ENCODE assay signal across 1 cellular context in genomic region chr15:63350178-63350621, GRCh38.
TF ChIP-seq lines count a peak whose summit lies in the region.

No MANE protein-coding gene starts in this region.

TF ChIP-seq in K562, 482 proteins besides CTCF, POLR2A, EP300 and RAD21 (continued from another document and continues in another):
- TF ChIP-seq RBM34 (IDR thresholded peaks at IDR 0.05; ENCODE audit: borderline replicate concordance, insufficient read depth, low read length) (no peak), ZNF639 (CRISPR knock-in tag; conservative IDR thresholded peaks at IDR 0.05 in 1 of 2, IDR thresholded peaks at IDR 0.05 in 1 of 2) (0 out of 4 replicates have a peak, but pooled peaks of 1 of the 2 experiments have one; percentile 31), CLOCK (CRISPR knock-in tag; IDR thresholded peaks at IDR 0.05; ENCODE audit: borderline replicate concordance) (no peak), SMARCB1 (IDR thresholded peaks at IDR 0.05; ENCODE audit: insufficient read length, low read depth) (no peak), ZNF280A (IDR thresholded peaks at IDR 0.05; ENCODE audit: low read depth, partially characterized antibody) (no peak), DMBX1 (CRISPR knock-in tag; IDR thresholded peaks at IDR 0.05; ENCODE audit: borderline replicate concordance) (0 out of 2 replicates have a peak, but pooled peaks have one; percentile 34), HDAC1 (IDR thresholded peaks at IDR 0.05) (no peak), ZNF184 (CRISPR knock-in tag; IDR thresholded peaks at IDR 0.05) (no peak), CHD4 (IDR thresholded peaks at IDR 0.05; ENCODE audit: insufficient read depth, insufficient replicate concordance, low read depth, low read length, poor library complexity, severe bottlenecking) (no peak), NFATC3 (IDR thresholded peaks at IDR 0.05) (no peak), TARDBP (IDR thresholded peaks at IDR 0.05) (no peak), ZNF121 (CRISPR knock-in tag; conservative IDR thresholded peaks at IDR 0.05) (no peak), SMAD2 (IDR thresholded peaks at IDR 0.05; ENCODE audit: low read depth, low read length) (no peak), RFX5 (IDR thresholded peaks at IDR 0.05; ENCODE audit: low read depth, low read length) (no peak), HES1 (IDR thresholded peaks at IDR 0.05; ENCODE audit: low read depth) (no peak), ZNF449 (CRISPR knock-in tag; IDR thresholded peaks at IDR 0.05) (peak; percentile 38; the same call in 1 of the 2 replicates), HOMEZ (CRISPR knock-in tag; IDR thresholded peaks at IDR 0.05) (no peak), TAF1 (IDR thresholded peaks at IDR 0.05; ENCODE audit: control insufficient read depth, extremely low read depth, insufficient read depth, low read length, severe bottlenecking) (no peak), ELF1 (tag; IDR thresholded peaks at IDR 0.05) (no peak), ZNF407 (IDR thresholded peaks at IDR 0.05; ENCODE audit: low read depth) (no peak), ATF1 (CRISPR knock-in tag; IDR thresholded peaks at IDR 0.05) (no peak), ATF1 (tag; IDR thresholded peaks at IDR 0.05) (no peak), ZBTB40 (IDR thresholded peaks at IDR 0.05) (no peak), ZBTB40 (CRISPR knock-in tag; IDR thresholded peaks at IDR 0.05) (no peak), CAMTA2 (CRISPR knock-in tag; conservative IDR thresholded peaks at IDR 0.05) (no peak)
